1 cellular context compared by ENCODE assay signal in the genomic region with DNA sequence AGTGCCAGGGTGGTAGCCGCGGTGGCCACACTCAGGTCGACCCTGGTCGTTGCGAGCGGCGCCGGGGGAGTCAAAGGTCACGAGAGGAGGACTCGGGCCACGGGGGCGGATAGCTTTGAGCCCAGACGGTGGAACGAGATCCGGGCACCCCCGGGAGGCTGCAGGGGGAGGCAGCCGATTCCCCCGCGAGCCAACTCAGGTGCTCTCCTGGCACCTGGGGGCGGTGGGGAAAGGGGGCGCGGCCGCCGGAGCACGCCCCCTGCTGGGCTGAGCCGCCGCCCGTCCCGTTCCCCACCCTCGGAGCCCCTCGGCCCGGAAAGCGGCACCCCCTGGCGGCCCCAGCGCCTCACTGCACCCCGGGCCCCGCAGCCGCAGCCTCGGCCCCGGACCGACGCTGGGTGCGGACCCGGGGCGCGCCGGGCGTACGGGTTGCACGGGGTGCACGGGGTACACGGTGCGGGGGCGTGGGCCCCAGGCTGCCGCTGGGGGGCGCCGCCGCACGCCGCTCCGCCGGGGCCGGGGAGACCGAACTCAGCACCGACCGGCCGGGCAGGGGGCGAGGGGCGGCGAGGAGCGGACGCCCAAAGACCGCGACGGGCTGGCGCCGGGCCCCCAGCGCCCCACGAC.
A peak's percentile ranks its signal among the peaks of the same experiment; 100 is the strongest.
TF ChIP-seq lines count a peak whose summit lies in the region.

No MANE protein-coding gene starts in this region.

TF ChIP-seq in HepG2, 621 proteins besides CTCF, POLR2A, EP300 and RAD21 (continued from another document):
- TF ChIP-seq, protein P1, sequence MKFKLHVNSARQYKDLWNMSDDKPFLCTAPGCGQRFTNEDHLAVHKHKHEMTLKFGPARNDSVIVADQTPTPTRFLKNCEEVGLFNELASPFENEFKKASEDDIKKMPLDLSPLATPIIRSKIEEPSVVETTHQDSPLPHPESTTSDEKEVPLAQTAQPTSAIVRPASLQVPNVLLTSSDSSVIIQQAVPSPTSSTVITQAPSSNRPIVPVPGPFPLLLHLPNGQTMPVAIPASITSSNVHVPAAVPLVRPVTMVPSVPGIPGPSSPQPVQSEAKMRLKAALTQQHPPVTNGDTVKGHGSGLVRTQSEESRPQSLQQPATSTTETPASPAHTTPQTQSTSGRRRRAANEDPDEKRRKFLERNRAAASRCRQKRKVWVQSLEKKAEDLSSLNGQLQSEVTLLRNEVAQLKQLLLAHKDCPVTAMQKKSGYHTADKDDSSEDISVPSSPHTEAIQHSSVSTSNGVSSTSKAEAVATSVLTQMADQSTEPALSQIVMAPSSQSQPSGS (CRISPR knock-in tag; IDR thresholded peaks at IDR 0.05) = no peak
- TF ChIP-seq ZNF83 (CRISPR knock-in tag; IDR thresholded peaks at IDR 0.05; ENCODE audit: borderline replicate concordance) (no peak), SMAD9 (CRISPR knock-in tag; IDR thresholded peaks at IDR 0.05) (no peak), ZKSCAN5 (CRISPR knock-in tag; IDR thresholded peaks at IDR 0.05) (no peak), ZNF879 (CRISPR knock-in tag; IDR thresholded peaks at IDR 0.05) (no peak), TEAD3 (CRISPR knock-in tag; optimal IDR thresholded peaks at IDR 0.05; ENCODE audit: borderline replicate concordance) (peak; percentile 43), RARA (CRISPR knock-in tag; IDR thresholded peaks at IDR 0.05) (no peak), NFIC (IDR thresholded peaks at IDR 0.05; ENCODE audit: low read length) (no peak), NR2F1 (CRISPR knock-in tag; IDR thresholded peaks at IDR 0.05) (peak; percentile 43 to 84; a peak in 3 of 4 replicates), ZNF432 (CRISPR knock-in tag; IDR thresholded peaks at IDR 0.05; ENCODE audit: borderline replicate concordance) (no peak), PPARG (CRISPR knock-in tag; conservative IDR thresholded peaks at IDR 0.05) (0 out of 2 replicates have a peak, but pooled peaks have one; percentile 15), PLRG1 (conservative IDR thresholded peaks at IDR 0.05) (no peak), RBFOX2 (IDR thresholded peaks at IDR 0.05; ENCODE audit: low read depth, low read length) (no peak; the same call in 1 of the 2 replicates), KAT8 (CRISPR knock-in tag; IDR thresholded peaks at IDR 0.05) (no peak), KLF11 (CRISPR knock-in tag; IDR thresholded peaks at IDR 0.05) (no peak)
- TF ChIP-seq, protein P2, sequence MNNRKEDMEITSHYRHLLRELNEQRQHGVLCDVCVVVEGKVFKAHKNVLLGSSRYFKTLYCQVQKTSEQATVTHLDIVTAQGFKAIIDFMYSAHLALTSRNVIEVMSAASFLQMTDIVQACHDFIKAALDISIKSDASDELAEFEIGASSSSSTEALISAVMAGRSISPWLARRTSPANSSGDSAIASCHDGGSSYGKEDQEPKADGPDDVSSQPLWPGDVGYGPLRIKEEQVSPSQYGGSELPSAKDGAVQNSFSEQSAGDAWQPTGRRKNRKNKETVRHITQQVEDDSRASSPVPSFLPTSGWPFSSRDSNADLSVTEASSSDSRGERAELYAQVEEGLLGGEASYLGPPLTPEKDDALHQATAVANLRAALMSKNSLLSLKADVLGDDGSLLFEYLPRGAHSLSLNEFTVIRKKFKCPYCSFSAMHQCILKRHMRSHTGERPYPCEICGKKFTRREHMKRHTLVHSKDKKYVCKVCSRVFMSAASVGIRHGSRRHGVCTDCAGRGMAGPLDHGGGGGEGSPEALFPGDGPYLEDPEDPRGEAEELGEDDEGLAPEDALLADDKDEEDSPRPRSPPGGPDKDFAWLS (CRISPR knock-in tag; IDR thresholded peaks at IDR 0.05; ENCODE audit: borderline replicate concordance) = no peak
- TF ChIP-seq, protein P3, sequence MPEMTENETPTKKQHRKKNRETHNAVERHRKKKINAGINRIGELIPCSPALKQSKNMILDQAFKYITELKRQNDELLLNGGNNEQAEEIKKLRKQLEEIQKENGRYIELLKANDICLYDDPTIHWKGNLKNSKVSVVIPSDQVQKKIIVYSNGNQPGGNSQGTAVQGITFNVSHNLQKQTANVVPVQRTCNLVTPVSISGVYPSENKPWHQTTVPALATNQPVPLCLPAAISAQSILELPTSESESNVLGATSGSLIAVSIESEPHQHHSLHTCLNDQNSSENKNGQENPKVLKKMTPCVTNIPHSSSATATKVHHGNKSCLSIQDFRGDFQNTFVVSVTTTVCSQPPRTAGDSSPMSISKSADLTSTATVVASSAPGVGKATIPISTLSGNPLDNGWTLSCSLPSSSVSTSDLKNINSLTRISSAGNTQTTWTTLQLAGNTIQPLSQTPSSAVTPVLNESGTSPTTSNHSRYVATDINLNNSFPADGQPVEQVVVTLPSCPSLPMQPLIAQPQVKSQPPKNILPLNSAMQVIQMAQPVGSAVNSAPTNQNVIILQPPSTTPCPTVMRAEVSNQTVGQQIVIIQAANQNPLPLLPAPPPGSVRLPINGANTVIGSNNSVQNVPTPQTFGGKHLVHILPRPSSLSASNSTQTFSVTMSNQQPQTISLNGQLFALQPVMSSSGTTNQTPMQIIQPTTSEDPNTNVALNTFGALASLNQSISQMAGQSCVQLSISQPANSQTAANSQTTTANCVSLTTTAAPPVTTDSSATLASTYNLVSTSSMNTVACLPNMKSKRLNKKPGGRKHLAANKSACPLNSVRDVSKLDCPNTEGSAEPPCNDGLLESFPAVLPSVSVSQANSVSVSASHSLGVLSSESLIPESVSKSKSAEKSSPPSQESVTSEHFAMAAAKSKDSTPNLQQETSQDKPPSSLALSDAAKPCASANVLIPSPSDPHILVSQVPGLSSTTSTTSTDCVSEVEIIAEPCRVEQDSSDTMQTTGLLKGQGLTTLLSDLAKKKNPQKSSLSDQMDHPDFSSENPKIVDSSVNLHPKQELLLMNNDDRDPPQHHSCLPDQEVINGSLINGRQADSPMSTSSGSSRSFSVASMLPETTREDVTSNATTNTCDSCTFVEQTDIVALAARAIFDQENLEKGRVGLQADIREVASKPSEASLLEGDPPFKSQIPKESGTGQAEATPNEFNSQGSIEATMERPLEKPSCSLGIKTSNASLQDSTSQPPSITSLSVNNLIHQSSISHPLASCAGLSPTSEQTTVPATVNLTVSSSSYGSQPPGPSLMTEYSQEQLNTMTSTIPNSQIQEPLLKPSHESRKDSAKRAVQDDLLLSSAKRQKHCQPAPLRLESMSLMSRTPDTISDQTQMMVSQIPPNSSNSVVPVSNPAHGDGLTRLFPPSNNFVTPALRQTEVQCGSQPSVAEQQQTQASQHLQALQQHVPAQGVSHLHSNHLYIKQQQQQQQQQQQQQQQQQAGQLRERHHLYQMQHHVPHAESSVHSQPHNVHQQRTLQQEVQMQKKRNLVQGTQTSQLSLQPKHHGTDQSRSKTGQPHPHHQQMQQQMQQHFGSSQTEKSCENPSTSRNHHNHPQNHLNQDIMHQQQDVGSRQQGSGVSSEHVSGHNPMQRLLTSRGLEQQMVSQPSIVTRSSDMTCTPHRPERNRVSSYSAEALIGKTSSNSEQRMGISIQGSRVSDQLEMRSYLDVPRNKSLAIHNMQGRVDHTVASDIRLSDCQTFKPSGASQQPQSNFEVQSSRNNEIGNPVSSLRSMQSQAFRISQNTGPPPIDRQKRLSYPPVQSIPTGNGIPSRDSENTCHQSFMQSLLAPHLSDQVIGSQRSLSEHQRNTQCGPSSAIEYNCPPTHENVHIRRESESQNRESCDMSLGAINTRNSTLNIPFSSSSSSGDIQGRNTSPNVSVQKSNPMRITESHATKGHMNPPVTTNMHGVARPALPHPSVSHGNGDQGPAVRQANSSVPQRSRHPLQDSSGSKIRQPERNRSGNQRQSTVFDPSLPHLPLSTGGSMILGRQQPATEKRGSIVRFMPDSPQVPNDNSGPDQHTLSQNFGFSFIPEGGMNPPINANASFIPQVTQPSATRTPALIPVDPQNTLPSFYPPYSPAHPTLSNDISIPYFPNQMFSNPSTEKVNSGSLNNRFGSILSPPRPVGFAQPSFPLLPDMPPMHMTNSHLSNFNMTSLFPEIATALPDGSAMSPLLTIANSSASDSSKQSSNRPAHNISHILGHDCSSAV (CRISPR knock-in tag; IDR thresholded peaks at IDR 0.05; ENCODE audit: borderline replicate concordance) = no peak
- TF ChIP-seq, protein P4, sequence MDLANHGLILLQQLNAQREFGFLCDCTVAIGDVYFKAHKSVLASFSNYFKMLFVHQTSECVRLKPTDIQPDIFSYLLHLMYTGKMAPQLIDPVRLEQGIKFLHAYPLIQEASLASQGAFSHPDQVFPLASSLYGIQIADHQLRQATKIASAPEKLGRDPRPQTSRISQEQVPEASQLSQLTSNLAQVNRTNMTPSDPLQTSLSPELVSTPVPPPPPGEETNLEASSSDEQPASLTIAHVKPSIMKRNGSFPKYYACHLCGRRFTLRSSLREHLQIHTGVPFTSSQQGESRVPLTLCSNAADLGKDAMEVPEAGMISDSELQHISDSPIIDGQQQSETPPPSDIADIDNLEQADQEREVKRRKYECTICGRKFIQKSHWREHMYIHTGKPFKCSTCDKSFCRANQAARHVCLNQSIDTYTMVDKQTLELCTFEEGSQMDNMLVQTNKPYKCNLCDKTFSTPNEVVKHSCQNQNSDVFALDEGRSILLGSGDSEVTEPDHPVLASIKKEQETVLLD (CRISPR knock-in tag; IDR thresholded peaks at IDR 0.05; ENCODE audit: low read depth) = peak; percentile 69
